In genomic region chr1:42380617-42381423, GRCh38 we compare ENCODE assay signal across 1 cellular context.
A peak's percentile ranks its signal among the peaks of the same experiment; 100 is the strongest.
TF ChIP-seq lines count a peak whose summit lies in the region.

TSS of gene RIMKLA (plus strand) at chr1:42380792. CDS start at chr1:42380935, 143 bp downstream.

TF ChIP-seq in HepG2, 621 proteins besides CTCF, POLR2A, EP300 and RAD21 (continued from another document and continues in another):
- TF ChIP-seq ARID4A (CRISPR knock-in tag; IDR thresholded peaks at IDR 0.05; ENCODE audit: borderline replicate concordance) (peak; percentile 71), DPF2 (CRISPR knock-in tag; IDR thresholded peaks at IDR 0.05; ENCODE audit: borderline replicate concordance, low read depth) (no peak), MXD4 (CRISPR knock-in tag; IDR thresholded peaks at IDR 0.05) (peak; percentile 19; the same call in 1 of the 2 replicates), ZFP82 (CRISPR knock-in tag; IDR thresholded peaks at IDR 0.05; ENCODE audit: borderline replicate concordance) (no peak), SKIL (CRISPR knock-in tag; IDR thresholded peaks at IDR 0.05; ENCODE audit: borderline replicate concordance) (no peak), EEA1 (CRISPR knock-in tag; IDR thresholded peaks at IDR 0.05; ENCODE audit: borderline replicate concordance) (peak; percentile 61; the same call in 1 of the 2 replicates), ZNF629 (CRISPR knock-in tag; conservative IDR thresholded peaks at IDR 0.05) (0 out of 2 replicates have a peak, but pooled peaks have one; percentile 9), ZUFSP (CRISPR knock-in tag; IDR thresholded peaks at IDR 0.05; ENCODE audit: borderline replicate concordance) (no peak), YY1 (IDR thresholded peaks at IDR 0.05; ENCODE audit: insufficient read depth, insufficient replicate concordance, low read depth, low read length) (peak; percentile 45), HMGXB4 (CRISPR knock-in tag; IDR thresholded peaks at IDR 0.05; ENCODE audit: borderline replicate concordance in 1 of 2, low read depth in 1 of 2) (peak in 1 of 2 experiments; percentile 52; a peak in 2 of 4 replicates), ZNF619 (CRISPR knock-in tag; IDR thresholded peaks at IDR 0.05) (no peak), SKI (IDR thresholded peaks at IDR 0.05; ENCODE audit: partially characterized antibody) (peak; percentile 29), EED (CRISPR knock-in tag; IDR thresholded peaks at IDR 0.05) (no peak), JUNB (CRISPR knock-in tag; IDR thresholded peaks at IDR 0.05; ENCODE audit: borderline replicate concordance) (no peak), TMF1 (CRISPR knock-in tag; IDR thresholded peaks at IDR 0.05; ENCODE audit: low read depth) (peak; percentile 27; the same call in 1 of the 2 replicates), SAP130 (CRISPR knock-in tag; IDR thresholded peaks at IDR 0.05; ENCODE audit: low read depth) (0 out of 2 replicates have a peak, but pooled peaks have one; percentile 19), GABPB1 (CRISPR knock-in tag; IDR thresholded peaks at IDR 0.05) (peak; percentile 71), NAIF1 (CRISPR knock-in tag; IDR thresholded peaks at IDR 0.05; ENCODE audit: borderline replicate concordance) (no peak), MAFK (conservative IDR thresholded peaks at IDR 0.05 in 1 of 2, IDR thresholded peaks at IDR 0.05 in 1 of 2; ENCODE audit: low read length in 2 of 2) (no peak), ZFY (CRISPR knock-in tag; IDR thresholded peaks at IDR 0.05) (peak; percentile 52; the same call in 1 of the 2 replicates), ZNF407 (CRISPR knock-in tag; IDR thresholded peaks at IDR 0.05; ENCODE audit: not compliant biosample characterization) (no peak), ZNF850 (CRISPR knock-in tag; conservative IDR thresholded peaks at IDR 0.05) (no peak), ZNF616 (CRISPR knock-in tag; IDR thresholded peaks at IDR 0.05; ENCODE audit: low read depth) (no peak), JUND (CRISPR knock-in tag; IDR thresholded peaks at IDR 0.05) (no peak), AGO2 (optimal IDR thresholded peaks at IDR 0.05; ENCODE audit: low read depth, low read length) (no peak), ZFP1 (CRISPR knock-in tag; IDR thresholded peaks at IDR 0.05) (no peak), MAX (IDR thresholded peaks at IDR 0.05) (peak; percentile 77), DNMT3B (CRISPR knock-in tag; conservative IDR thresholded peaks at IDR 0.05) (no peak), NFE2L2 (IDR thresholded peaks at IDR 0.05; ENCODE audit: low read length) (no peak), RCOR2 (CRISPR knock-in tag; IDR thresholded peaks at IDR 0.05) (no peak), SP2 (CRISPR knock-in tag; IDR thresholded peaks at IDR 0.05) (peak; percentile 52; the same call in 1 of the 2 replicates), SRSF4 (IDR thresholded peaks at IDR 0.05; ENCODE audit: low read depth, low read length, poor library complexity, severe bottlenecking) (no peak), ZNF562 (CRISPR knock-in tag; IDR thresholded peaks at IDR 0.05; ENCODE audit: borderline replicate concordance) (no peak), ZNF224 (CRISPR knock-in tag; IDR thresholded peaks at IDR 0.05) (no peak), ARNT2 (CRISPR knock-in tag; IDR thresholded peaks at IDR 0.05; ENCODE audit: low read depth) (peak; percentile 50; the same call in 1 of the 2 replicates), NR2F6 (IDR thresholded peaks at IDR 0.05) (no peak), NR2F6 (CRISPR knock-in tag; IDR thresholded peaks at IDR 0.05) (no peak), ZNF512 (CRISPR knock-in tag; IDR thresholded peaks at IDR 0.05) (no peak), AHR (CRISPR knock-in tag; IDR thresholded peaks at IDR 0.05) (no peak), GPBP1L1 (CRISPR knock-in tag; IDR thresholded peaks at IDR 0.05) (no peak), ZNF598 (CRISPR knock-in tag; IDR thresholded peaks at IDR 0.05; ENCODE audit: borderline replicate concordance) (0 out of 2 replicates have a peak, but pooled peaks have one; percentile 27)
